ENCODE assay signal across 14 cellular contexts in the genomic region with DNA sequence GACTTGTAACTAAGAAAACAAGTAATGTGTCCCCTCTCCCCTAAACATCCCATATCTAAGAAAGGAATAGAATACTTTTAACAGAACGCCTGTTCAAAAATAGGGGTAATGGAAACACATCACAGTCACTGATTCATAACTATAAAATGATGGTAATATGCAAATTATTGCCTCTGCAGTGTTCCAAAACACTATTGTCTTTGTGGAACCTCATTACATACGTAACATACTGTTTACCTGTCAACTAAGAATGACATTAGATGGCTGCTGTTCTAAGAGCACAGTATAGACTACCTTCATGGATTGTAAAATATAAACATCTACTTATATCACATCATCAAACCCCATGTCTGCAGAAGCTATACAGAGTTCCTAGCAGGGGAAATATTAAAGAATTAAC. TPM values are rescaled to one million over a fixed set of nuclear protein-coding genes. Genes with fewer than 3 reads are reported as not detected.
A peak's percentile ranks its signal among the peaks of the same experiment; 100 is the strongest.
DNase-seq lines count a peak whose midpoint lies in the region; ATAC-seq lines count a peak whose summit lies in the region.
"Had no signal": no experiment of that assay in that cellular context is flagged by ENCODE, and none has a peak within 500 bp of the region (broad histone marks: within the 10 kb centered on the region; RNA-seq: fewer than 3 reads in every experiment).

No MANE protein-coding gene starts in this region.

- H3K4me3 Mint-ChIP-seq in activated CD4-positive, alpha-beta T cell treated with anti-CD3 and anti-CD28 coated beads, Interleukin-2, amount 10 ng/mL, durations not matched to agents 24 days and 14 days, result no peak overlapping the region
- H3K4me3 Mint-ChIP-seq in stimulated activated naive CD8-positive, alpha-beta T cell treated with anti-CD3 and anti-CD28 coated beads, Interleukin-15, amount 100 ng/mL, for 72 hours, result no peak overlapping the region
- H3K4me3 Mint-ChIP-seq in activated naive CD8-positive, alpha-beta T cell treated with anti-CD3 and anti-CD28 coated beads, Interleukin-2, amount 50 U/mL, for 24 hours, result no peak overlapping the region
- H3K4me3 Mint-ChIP-seq: CD4-positive, alpha-beta memory T cell; GM23338 had no signal

- no peak for DNase-seq in activated CD4-positive, alpha-beta T cell treated with anti-CD3 and anti-CD28 coated beads, Interleukin-2, amount 10 ng/mL, durations not matched to agents 24 days and 14 days
- DNase-seq in activated CD4-positive, alpha-beta T cell treated with anti-CD3 and anti-CD28 coated beads for 48 hours, result no peak
- no peak for DNase-seq in stimulated activated naive CD8-positive, alpha-beta T cell treated with anti-CD3 and anti-CD28 coated beads, Interleukin-15, Interleukin-2, amounts not matched to agents 100 U/mL and 50 U/mL, for 24 hours
- DNase-seq in stimulated activated naive CD8-positive, alpha-beta T cell treated with anti-CD3 and anti-CD28 coated beads, Interleukin-15, amount 100 ng/mL, for 72 hours, result no peak
- no peak for DNase-seq in activated naive CD8-positive, alpha-beta T cell treated with anti-CD3 and anti-CD28 coated beads, Interleukin-2, amount 50 U/mL, for 24 hours
- no peak for DNase-seq in stimulated activated CD4-positive, alpha-beta T cell treated with anti-CD3 and anti-CD28 coated beads, Interleukin-15, amount 100 ng/mL, for 24 hours
- no peak for DNase-seq in GM19238 (ENCODE audit: insufficient read length, low spot score)
- DNase-seq: ACHN; CD4-positive, alpha-beta memory T cell; DMS79; H7 had no signal

- H3K9me3 Mint-ChIP-seq in activated CD4-positive, alpha-beta T cell treated with anti-CD3 and anti-CD28 coated beads, Interleukin-2, amount 10 ng/mL, durations not matched to agents 24 days and 14 days, result no peaks in the 10 kb centered on the region
- H3K9me3 Mint-ChIP-seq in stimulated activated naive CD8-positive, alpha-beta T cell treated with anti-CD3 and anti-CD28 coated beads, Interleukin-15, amount 100 ng/mL, for 72 hours, result no peaks in the 10 kb centered on the region
- no peaks in the 10 kb centered on the region for H3K9me3 Mint-ChIP-seq in activated naive CD8-positive, alpha-beta T cell treated with anti-CD3 and anti-CD28 coated beads, Interleukin-2, amount 50 U/mL, for 24 hours
- H3K9me3 Mint-ChIP-seq: GM23338 had no signal

- ATAC-seq in stimulated activated naive CD8-positive, alpha-beta T cell treated with anti-CD3 and anti-CD28 coated beads, Interleukin-15, Interleukin-2, amounts not matched to agents 100 U/mL and 50 U/mL, for 24 hours, result peak; percentile 23
- no peak for ATAC-seq in stimulated activated naive CD8-positive, alpha-beta T cell treated with anti-CD3 and anti-CD28 coated beads, Interleukin-15, amount 100 ng/mL, for 72 hours
- ATAC-seq in activated naive CD8-positive, alpha-beta T cell treated with anti-CD3 and anti-CD28 coated beads, Interleukin-2, amount 50 U/mL, for 24 hours, result no peak
- ATAC-seq: GM12878, GM23338 had no signal

- H3K4me1 Mint-ChIP-seq in activated CD4-positive, alpha-beta T cell treated with anti-CD3 and anti-CD28 coated beads, Interleukin-2, amount 10 ng/mL, durations not matched to agents 24 days and 14 days, result peaks cover 23% of the 10 kb centered on the region
- H3K4me1 Mint-ChIP-seq in stimulated activated naive CD8-positive, alpha-beta T cell treated with anti-CD3 and anti-CD28 coated beads, Interleukin-15, amount 100 ng/mL, for 72 hours, result peaks cover 16% of the 10 kb centered on the region
- peaks cover 15% of the 10 kb centered on the region for H3K4me1 Mint-ChIP-seq in activated naive CD8-positive, alpha-beta T cell treated with anti-CD3 and anti-CD28 coated beads, Interleukin-2, amount 50 U/mL, for 24 hours
- H3K4me1 Mint-ChIP-seq: GM23338 had no signal

- intact Hi-C loops in activated CD4-positive, alpha-beta T cell treated with anti-CD3 and anti-CD28 coated beads, Interleukin-2, amount 10 ng/mL, durations not matched to agents 24 days and 14 days (cut with micrococcal nuclease), result loop anchor here (2.0 kb wide), 1 partner anchor 16 kb away; no protein-coding TSS in a partner anchor

- H3K27ac Mint-ChIP-seq in activated CD4-positive, alpha-beta T cell treated with anti-CD3 and anti-CD28 coated beads, Interleukin-2, amount 10 ng/mL, durations not matched to agents 24 days and 14 days, result peak overlapping the region; percentile 14
- H3K27ac Mint-ChIP-seq in stimulated activated naive CD8-positive, alpha-beta T cell treated with anti-CD3 and anti-CD28 coated beads, Interleukin-15, amount 100 ng/mL, for 72 hours, result no peak overlapping the region
- H3K27ac Mint-ChIP-seq in activated naive CD8-positive, alpha-beta T cell treated with anti-CD3 and anti-CD28 coated beads, Interleukin-2, amount 50 U/mL, for 24 hours, result peak overlapping the region; percentile 36
- H3K27ac Mint-ChIP-seq: GM23338 had no signal

- H3K36me3 Mint-ChIP-seq in activated CD4-positive, alpha-beta T cell treated with anti-CD3 and anti-CD28 coated beads, Interleukin-2, amount 10 ng/mL, durations not matched to agents 24 days and 14 days (ENCODE audit: low read depth), result peaks cover 23% of the 10 kb centered on the region
- H3K36me3 Mint-ChIP-seq in activated naive CD8-positive, alpha-beta T cell treated with anti-CD3 and anti-CD28 coated beads, Interleukin-2, amount 50 U/mL, for 24 hours (ENCODE audit: low read depth), result peaks cover 17% of the 10 kb centered on the region

- H3K27me3 Mint-ChIP-seq in activated CD4-positive, alpha-beta T cell treated with anti-CD3 and anti-CD28 coated beads, Interleukin-2, amount 10 ng/mL, durations not matched to agents 24 days and 14 days, result no peaks in the 10 kb centered on the region
- H3K27me3 Mint-ChIP-seq in stimulated activated naive CD8-positive, alpha-beta T cell treated with anti-CD3 and anti-CD28 coated beads, Interleukin-15, amount 100 ng/mL, for 72 hours, result no peaks in the 10 kb centered on the region
- no peaks in the 10 kb centered on the region for H3K27me3 Mint-ChIP-seq in activated naive CD8-positive, alpha-beta T cell treated with anti-CD3 and anti-CD28 coated beads, Interleukin-2, amount 50 U/mL, for 24 hours
- H3K27me3 Mint-ChIP-seq: CD4-positive, alpha-beta memory T cell had no signal

RNA-seq across cellular contexts. Expression of a gene that starts 3.4 kb away (rescaled TPM):
- total RNA-seq in activated CD4-positive, alpha-beta T cell treated with anti-CD3 and anti-CD28 coated beads, Interleukin-2, amount 10 ng/mL, durations not matched to agents 24 days and 14 days, result 0.40 and 1.0 TPM in 2 replicates
- total RNA-seq: GM23338, H7 had no signal

RNA-seq across cellular contexts. Expression of a gene that starts 13.8 kb away (rescaled TPM):
- 41.7 and 42.3 TPM in 2 replicates for total RNA-seq in activated CD4-positive, alpha-beta T cell treated with anti-CD3 and anti-CD28 coated beads, Interleukin-2, amount 10 ng/mL, durations not matched to agents 24 days and 14 days

RNA-seq across cellular contexts. Expression of a gene that starts 14.3 kb away (rescaled TPM):
- 21.5 and 22.5 TPM in 2 replicates for total RNA-seq in activated CD4-positive, alpha-beta T cell treated with anti-CD3 and anti-CD28 coated beads, Interleukin-2, amount 10 ng/mL, durations not matched to agents 24 days and 14 days

RNA-seq across cellular contexts. Expression of a gene that starts 19.3 kb away (rescaled TPM):
- total RNA-seq in activated CD4-positive, alpha-beta T cell treated with anti-CD3 and anti-CD28 coated beads, Interleukin-2, amount 10 ng/mL, durations not matched to agents 24 days and 14 days, result 60.4 and 64.1 TPM in 2 replicates
- total RNA-seq: G401, GM23338, H7 had no signal

RNA-seq across cellular contexts. Expression of a gene that starts 38.3 kb away (rescaled TPM):
- 81.3 and 85.9 TPM in 2 replicates for total RNA-seq in activated CD4-positive, alpha-beta T cell treated with anti-CD3 and anti-CD28 coated beads, Interleukin-2, amount 10 ng/mL, durations not matched to agents 24 days and 14 days

Comparison
In these comparisons a context has a peak if more than half of its experiments do, and no peak if none do; other contexts are left out.
1. H3K27ac Mint-ChIP-seq: peak in activated CD4-positive, alpha-beta T cell treated with anti-CD3 and anti-CD28 coated beads, Interleukin-2, amount 10 ng/mL, durations not matched to agents 24 days and 14 days (single experiment) and activated naive CD8-positive, alpha-beta T cell treated with anti-CD3 and anti-CD28 coated beads, Interleukin-2, amount 50 U/mL, for 24 hours (single experiment); none in stimulated activated naive CD8-positive, alpha-beta T cell treated with anti-CD3 and anti-CD28 coated beads, Interleukin-15, amount 100 ng/mL, for 72 hours (0 of 2).